In the genomic region with DNA sequence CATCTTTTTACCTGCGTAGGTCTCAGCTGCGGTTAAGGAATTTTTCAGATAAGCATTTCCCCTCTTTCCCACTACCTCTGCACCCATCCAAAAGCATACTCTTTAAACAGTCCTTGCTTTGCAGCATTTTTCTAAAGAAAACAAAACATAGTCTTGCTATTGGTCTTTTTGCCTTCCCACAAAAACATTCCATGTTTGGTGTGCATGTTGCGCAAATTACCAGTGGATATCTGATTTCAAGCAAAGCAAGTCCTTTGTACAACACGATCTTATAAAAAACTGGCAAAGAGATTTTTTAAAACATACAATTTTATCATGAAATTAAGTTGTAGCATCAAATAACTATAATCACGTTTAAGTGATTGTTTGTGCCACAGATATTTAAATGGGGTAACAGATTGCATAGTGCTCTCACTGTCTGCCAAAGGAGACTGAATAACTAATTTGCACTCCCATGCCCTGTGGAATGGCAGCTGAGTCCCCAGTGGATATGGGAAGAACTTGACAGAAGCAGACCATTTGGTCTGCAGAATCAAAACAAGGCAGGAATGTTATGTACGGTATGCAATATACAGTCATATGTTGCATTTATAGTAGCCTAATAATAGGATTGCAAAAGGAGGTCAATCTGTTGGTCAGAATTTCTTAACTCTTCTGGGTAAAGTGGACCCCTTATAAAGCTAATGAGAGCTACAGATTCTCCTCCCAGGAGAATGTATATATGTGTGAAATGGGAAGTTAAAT, we compare ENCODE assay signal across 17 cellular contexts.
DNase-seq lines count a peak whose midpoint lies in the region; ATAC-seq and TF ChIP-seq lines count a peak whose summit lies in the region.
"Had no signal": no experiment of that assay in that cellular context is flagged by ENCODE, and none has a peak within 500 bp of the region (broad histone marks: within the 10 kb centered on the region; RNA-seq: fewer than 3 reads in every experiment).

No MANE protein-coding gene starts in this region.

- H3K36me3 ChIP-seq in mammary epithelial cell (ENCODE audit: insufficient read depth, low read length), result no peaks in the 10 kb centered on the region
- H3K36me3 ChIP-seq in mesodermal cell (ENCODE audit: control insufficient read depth, insufficient read depth, low read length), result no peaks in the 10 kb centered on the region
- H3K36me3 ChIP-seq in tibial artery, result no peaks in the 10 kb centered on the region
- H3K36me3 ChIP-seq: ascending aorta had no signal

- H3K9me3 Mint-ChIP-seq in MCF 10A (ENCODE audit: unreplicated experiment), result no peaks in the 10 kb centered on the region
- H3K9me3 Mint-ChIP-seq: CD8-positive, alpha-beta T cell; HFFc6 had no signal

- 90% methylated on average over 6 of the region's 6 CpGs for WGBS in mammary epithelial cell (ENCODE audit: low coverage, missing lambda C conversion rate)
- WGBS in mesodermal cell (ENCODE audit: insufficient coverage in 2 of 2), 2 experiments, result 93% methylated on average over 4 of the region's 6 CpGs; no CpG with 5 or more reads in 1 of the 2 experiments

- POLR2A ChIA-PET in MCF 10A (lab: Yijun Ruan, JAX), result no interaction called here

- H2AFZ ChIP-seq in mammary epithelial cell (ENCODE audit: low read depth, low read length), result no peak overlapping the region

- DNase-seq in MCF 10A (ENCODE audit: unreplicated experiment), result peak; percentile 29
- DNase-seq in mammary epithelial cell, result no peak
- peak; percentile 95 for DNase-seq in choroid plexus epithelial cell (ENCODE audit: low read depth)
- no peak for DNase-seq in tibial artery
- DNase-seq in NOMO-1 treated with DMSO at 0.1 percent for 48 hours (lab: John Stamatoyannopoulos, UW; ENCODE audit: unreplicated experiment), result no peak
- DNase-seq: activated effector memory CD4-positive, alpha-beta T cell treated with Interleukin-2 at 50 U/mL for 16 hours; CD8-positive, alpha-beta T cell; effector memory CD4-positive, alpha-beta T cell; HFFc6; islet precursor cell; KG1; NCI-H1436 treated with DMSO at 0.1 percent for 48 hours; NCI-H69 had no signal

- H3K4me3 ChIP-seq in mammary epithelial cell (replicated peaks in 1 of 3; ENCODE audit: insufficient read depth in 1 of 3, low read depth in 2 of 3, low read length in 3 of 3), result no peak overlapping the region
- peak overlapping the region; percentile 2 for H3K4me3 ChIP-seq in choroid plexus epithelial cell (ENCODE audit: low read depth, low read length)
- H3K4me3 ChIP-seq in mesodermal cell (ENCODE audit: extremely low read depth, insufficient read depth, low read length, poor library complexity, severe bottlenecking), result no peak overlapping the region
- H3K4me3 ChIP-seq in tibial artery, result peak overlapping the region in 1 of 2 donors; percentile 8
- H3K4me3 ChIP-seq: ascending aorta had no signal

- no peak overlapping the region for H3K27ac ChIP-seq in mammary epithelial cell (ENCODE audit: insufficient read depth, low read depth, low read length)
- H3K27ac ChIP-seq in mesodermal cell (ENCODE audit: low read depth, low read length, severe bottlenecking), result peak overlapping the region; percentile 57
- peak overlapping the region; percentile 64 to 65 for H3K27ac ChIP-seq in tibial artery
- H3K27ac ChIP-seq: ascending aorta had no signal

- H3K27me3 Mint-ChIP-seq in MCF 10A (ENCODE audit: insufficient read depth, unreplicated experiment), result no peaks in the 10 kb centered on the region

- ATAC-seq in GM19023 (IDR thresholded peaks at IDR 0.05; ENCODE audit: unreplicated experiment) (no peak), HG03342 (IDR thresholded peaks at IDR 0.05; ENCODE audit: unreplicated experiment) (no peak)
- ATAC-seq: CD8-positive, alpha-beta T cell had no signal

- intact Hi-C loops in MCF 10A (cut with micrococcal nuclease) (no loop called here), mammary epithelial cell (cut with micrococcal nuclease) (no loop called here), tibial artery (cut with DNase I; ENCODE audit: low total_unique reads) (no loop called here)

- no peak overlapping the region for H3K9ac ChIP-seq in mammary epithelial cell (ENCODE audit: insufficient read depth, low read length)

- H3K27me3 ChIP-seq in mammary epithelial cell (ENCODE audit: insufficient read depth, low read length) (peaks cover 13% of the 10 kb centered on the region), tibial artery (no peaks in the 10 kb centered on the region)
- H3K27me3 ChIP-seq: ascending aorta had no signal

- CTCF ChIA-PET in MCF 10A (lab: Yijun Ruan, JAX), result interaction anchor here (0.6 kb wide), 1 partner anchor 255 kb away, joined by 4 read pairs; no protein-coding TSS in a partner anchor
- CTCF ChIA-PET in mammary epithelial cell (lab: Charles Lee; ENCODE audit: low non-redundant PET), result no interaction called here

- BruUV-seq in MCF 10A (replicated peaks; lab: Mats Ljungman, UMichigan) (no TSS peak), mammary epithelial cell (replicated peaks; lab: Mats Ljungman, UMichigan) (no TSS peak)

- no peak overlapping the region for H3K4me3 Mint-ChIP-seq in MCF 10A (ENCODE audit: unreplicated experiment)
- H3K4me3 Mint-ChIP-seq: CD8-positive, alpha-beta T cell; HFFc6 had no signal

- in situ Hi-C loops in mammary epithelial cell (cut with MboI; ENCODE audit: low sequenced_read_pairs in 2 of 2), result no loop called here

- no peak overlapping the region for H3K4me2 ChIP-seq in mammary epithelial cell (ENCODE audit: insufficient read depth, low read depth, low read length)

- peaks cover 10% of the 10 kb centered on the region for H3K4me1 Mint-ChIP-seq in MCF 10A (ENCODE audit: insufficient read depth, unreplicated experiment)

- no peak overlapping the region for H3K27ac Mint-ChIP-seq in MCF 10A (ENCODE audit: low read depth, unreplicated experiment)
- H3K27ac Mint-ChIP-seq: CD8-positive, alpha-beta T cell; HFFc6 had no signal

- no peaks in the 10 kb centered on the region for H4K20me1 ChIP-seq in mammary epithelial cell (ENCODE audit: insufficient read depth, low read length)

- dilution Hi-C loops in mammary epithelial cell (cut with HindIII; ENCODE audit: low sequenced_read_pairs), result no loop called here

- H3K4me1 ChIP-seq in mammary epithelial cell (ENCODE audit: insufficient read depth, low read length), result no peaks in the 10 kb centered on the region
- peaks cover 8% of the 10 kb centered on the region for H3K4me1 ChIP-seq in mesodermal cell (ENCODE audit: control insufficient read depth, insufficient read depth, low read length, poor library complexity, severe bottlenecking)
- peaks cover 0 to 54% (median 23%) of the 10 kb centered on the region in 4 donors for H3K4me1 ChIP-seq in tibial artery

- no peaks in the 10 kb centered on the region for H3K79me2 ChIP-seq in mammary epithelial cell (ENCODE audit: insufficient read depth, low read length)

- no peaks in the 10 kb centered on the region for H3K36me3 Mint-ChIP-seq in MCF 10A (ENCODE audit: insufficient read depth, unreplicated experiment)
- H3K36me3 Mint-ChIP-seq: CD8-positive, alpha-beta T cell had no signal

- H3K9me3 ChIP-seq in mammary epithelial cell (replicated peaks; ENCODE audit: insufficient read depth, low read length) (no peaks in the 10 kb centered on the region), mesodermal cell (ENCODE audit: control insufficient read depth, low read length) (no peaks in the 10 kb centered on the region), tibial artery (no peaks in the 10 kb centered on the region)
- H3K9me3 ChIP-seq: ascending aorta had no signal

- TF ChIP-seq CTCF in MCF 10A (IDR thresholded peaks at IDR 0.05; ENCODE audit: unreplicated experiment) (no peak), mammary epithelial cell (conservative IDR thresholded peaks at IDR 0.05 in 1 of 2, IDR thresholded peaks at IDR 0.05 in 1 of 2; ENCODE audit: extremely low read depth in 1 of 2, insufficient read depth in 1 of 2, low read depth in 1 of 2, low read length in 2 of 2) (no peak), choroid plexus epithelial cell (conservative IDR thresholded peaks at IDR 0.05; ENCODE audit: low read depth, low read length) (peak; percentile 26), tibial artery (IDR thresholded peaks at IDR 0.05) (peak in 1 of 2 experiments; percentile 20)

Comparison
In these comparisons a context has a peak if more than half of its experiments do, and no peak if none do; other contexts are left out.
1. DNase-seq: peak in MCF 10A (single experiment) and choroid plexus epithelial cell (single experiment); none in mammary epithelial cell (single experiment), tibial artery (0 of 2) and NOMO-1 treated with DMSO at 0.1 percent for 48 hours (single experiment).